ENCODE assay signal across 8 cellular contexts in genomic region chr4:39365931-39366771, GRCh38. TPM values are rescaled to one million over a fixed set of nuclear protein-coding genes. Genes with fewer than 3 reads are reported as not detected.
A peak's percentile ranks its signal among the peaks of the same experiment; 100 is the strongest.
DNase-seq lines count a peak whose midpoint lies in the region; ATAC-seq and TF ChIP-seq lines count a peak whose summit lies in the region.

Gene RFC1, minus strand, starts transcription at chr4:39366362. Its CDS starts 121 bp downstream, at chr4:39366241.

- H3K4me1 ChIP-seq in right lobe of liver, result peaks cover 0 to 16% (median 4%) of the 10 kb centered on the region in 4 donors

- TF ChIP-seq CTCF in dorsolateral prefrontal cortex (IDR thresholded peaks at IDR 0.05 in 54 of 56, conservative IDR thresholded peaks at IDR 0.05 in 2 of 56; ENCODE audit: low read depth in 1 of 56, partially characterized antibody in 56 of 56) (peak in 13 of 56 donors; percentile 4 to 39 (median 20)), right lobe of liver (IDR thresholded peaks at IDR 0.05) (no peak)

- intact Hi-C loops in dorsolateral prefrontal cortex (cut with DNase I) (loop anchor here (5.0 to 10.0 kb wide), 3 partner anchors 61 to 184 kb away; partner anchors contain the start of genes WDR19 (in 2 of the 2), LIAS (in 1 of the 2) and RPL9 (in 1 of the 2)), right lobe of liver (cut with DNase I) (no loop called here)

- WGBS in right lobe of liver (ENCODE audit: insufficient coverage, low coverage, low lambda C conversion rate, missing lambda C conversion rate), result 3% methylated on average over 21 of the region's 55 CpGs

- DNase-seq in AG20443 (ENCODE audit: low spot score) (peak; percentile 95), NCI-H82 (lab: John Stamatoyannopoulos, UW) (peak; percentile 91), dorsolateral prefrontal cortex (peak; percentile 75 to 91 (median 84)), right lobe of liver (peak; percentile 95)
- DNase-seq in activated CD4-positive, alpha-beta T cell treated with anti-CD3 and anti-CD28 coated beads, Interleukin-2, amount 50 U/mL, for 48 hours, result peak; percentile 95
- peak; percentile 94 for DNase-seq in stimulated activated CD4-positive, alpha-beta T cell treated with anti-CD3 and anti-CD28 coated beads, Interleukin-4, amount 100 ng/mL, for 24 hours

- H3K27ac ChIP-seq in dorsolateral prefrontal cortex (peak within 1 kb of the TSS in 56 of 59 donors; percentile 28 to 95 (median 84)), right lobe of liver (peak within 1 kb of the TSS; percentile 83 to 97 (median 84))

- H3K4me3 ChIP-seq in dorsolateral prefrontal cortex (peak within 1 kb of the TSS; percentile 61 to 99 (median 92)), right lobe of liver (peak within 1 kb of the TSS; percentile 91 to 96 (median 92))

- no peaks in the 10 kb centered on the region for H3K36me3 ChIP-seq in right lobe of liver

- H3K27me3 ChIP-seq in dorsolateral prefrontal cortex (no peaks in the 10 kb centered on the region), right lobe of liver (no peaks in the 10 kb centered on the region)

- peak; percentile 82 for ATAC-seq in HG03460 (IDR thresholded peaks at IDR 0.05; ENCODE audit: unreplicated experiment)
- peak; percentile 91 to 93 (median 92) for ATAC-seq in right lobe of liver

- no peaks in the 10 kb centered on the region for H3K9me3 ChIP-seq in right lobe of liver

- TF ChIP-seq POLR2A in GM19193 (IDR thresholded peaks at IDR 0.05; ENCODE audit: extremely low read depth, insufficient read depth, insufficient read length) (peak; percentile 75), right lobe of liver (IDR thresholded peaks at IDR 0.05) (peak; percentile 81)

RNA-seq across cellular contexts. Expression of gene RFC1, which starts in this region (rescaled TPM):
- 10 to 100 TPM; 30.5 to 73.5 (median 48.0) TPM for total RNA-seq in dorsolateral prefrontal cortex
- total RNA-seq in right lobe of liver, result 10 to 100 TPM; 17.5 to 29.7 (median 24.6) TPM

Comparison
In these comparisons a context has a peak if more than half of its experiments do, and no peak if none do; other contexts are left out.
1. Peak in every context shown above with its lines: DNase-seq, ATAC-seq, H3K4me3 ChIP-seq and H3K27ac ChIP-seq.
2. intact Hi-C loops: an anchor here in dorsolateral prefrontal cortex (5.0 to 10.0 kb wide); none called in right lobe of liver.